In the genomic region with DNA sequence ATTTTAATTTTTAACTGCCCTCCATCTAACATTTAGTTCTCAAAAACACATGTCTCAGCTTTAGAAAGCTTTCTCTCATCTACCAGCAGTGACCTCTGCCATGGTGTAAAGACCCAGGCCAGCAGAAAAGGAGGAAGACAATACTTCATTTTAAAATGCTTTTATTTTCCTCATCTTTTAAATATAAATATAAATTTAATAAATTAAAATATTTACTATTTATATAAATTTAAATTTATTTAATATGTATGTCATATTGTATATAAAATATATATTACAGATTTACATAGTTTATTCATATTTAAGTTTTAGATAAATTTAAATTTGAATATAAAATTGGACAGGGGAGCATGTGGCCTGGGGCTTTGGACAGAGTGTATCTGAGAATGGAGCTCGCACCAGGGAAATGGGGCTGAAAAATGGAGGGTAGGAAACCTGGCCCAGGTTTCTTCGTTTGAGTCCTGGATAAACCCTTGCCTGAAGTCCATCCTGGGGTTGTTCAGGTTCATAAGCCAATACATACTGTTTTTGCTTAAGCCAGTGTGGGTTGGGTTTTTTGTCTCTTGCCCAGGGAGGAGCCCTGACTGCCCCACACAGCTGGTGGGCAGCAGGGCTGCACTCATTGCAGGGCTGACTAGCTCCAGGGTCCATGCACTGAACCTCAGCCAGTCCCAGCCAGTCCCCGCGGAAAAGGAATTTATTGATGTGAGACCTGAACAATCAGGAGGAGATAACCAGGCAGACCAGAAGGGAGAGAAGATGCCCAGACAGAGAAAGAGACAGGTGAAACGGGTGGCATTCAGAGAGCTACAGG, we compare ENCODE assay signal across 12 cellular contexts.
"Had no signal": no experiment of that assay in that cellular context is flagged by ENCODE, and none has a peak within 500 bp of the region (broad histone marks: within the 10 kb centered on the region; RNA-seq: fewer than 3 reads in every experiment).

No MANE protein-coding gene starts in this region.

- H3K27me3 ChIP-seq: adrenal gland, cardiac muscle cell, upper lobe of left lung had no signal

- FAIRE-seq: islet of Langerhans had no signal

- H3K36me3 ChIP-seq: adrenal gland, cardiac muscle cell, left ventricle myocardium inferior, upper lobe of left lung had no signal

- H3K4me3 ChIP-seq: adrenal gland, cardiac muscle cell, left ventricle myocardium inferior, upper lobe of left lung had no signal

- H3K27ac ChIP-seq: adrenal gland, cardiac muscle cell, left ventricle myocardium inferior had no signal

- ATAC-seq: esophagus mucosa had no signal

- H3K9me3 ChIP-seq: adrenal gland, left ventricle myocardium inferior, upper lobe of left lung had no signal

- H3K4me1 ChIP-seq: adrenal gland had no signal

- DNase-seq: activated CD4-positive, alpha-beta T cell treated with anti-CD3 and anti-CD28 coated beads, Interleukin-2, amount 50 U/mL, for 48 hours; activated CD4-positive, CD25-positive, alpha-beta regulatory T cell treated with anti-CD3 and anti-CD28 coated beads, Interleukin-2, amount 50 U/mL, for 72 hours; activated effector memory CD4-positive, alpha-beta T cell treated with Interleukin-2 at 50 U/mL for 16 hours; activated T-cell treated with anti-CD3 and anti-CD28 coated beads, Interleukin-2, amount 50 U/mL, for 1 hour; adrenal gland; left ventricle myocardium inferior; stimulated activated naive CD4-positive, alpha-beta T cell; substantia nigra; upper lobe of left lung had no signal
